Comparison of ENCODE assay signal across 1 cellular context in the genomic region with DNA sequence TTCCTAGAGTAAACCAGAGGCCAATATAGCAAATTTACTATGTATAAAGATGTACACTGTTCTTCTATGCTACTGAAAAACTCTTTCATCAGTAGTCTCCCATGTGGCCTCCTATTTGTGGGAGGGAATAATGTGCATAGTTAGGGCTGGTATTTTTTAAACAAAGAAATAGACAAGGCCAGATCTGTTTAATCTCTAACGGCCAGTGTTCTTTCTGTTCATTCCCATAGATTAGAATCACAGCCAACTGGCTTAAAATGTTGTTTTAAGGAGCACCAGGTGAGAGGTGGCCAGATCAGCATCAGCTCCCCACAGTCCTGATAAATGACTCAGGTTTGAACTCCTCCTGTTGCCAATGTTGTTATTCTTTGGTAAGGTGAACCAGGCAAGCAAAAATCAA.
TF ChIP-seq lines count a peak whose summit lies in the region.

No MANE protein-coding gene starts in this region.

TF ChIP-seq in SK-N-SH treated with all-trans-retinoic acid at 6 μM for 48 hours, 23 proteins besides CTCF, POLR2A, EP300 and RAD21 (continued from another document):
- TF ChIP-seq, protein P1, sequence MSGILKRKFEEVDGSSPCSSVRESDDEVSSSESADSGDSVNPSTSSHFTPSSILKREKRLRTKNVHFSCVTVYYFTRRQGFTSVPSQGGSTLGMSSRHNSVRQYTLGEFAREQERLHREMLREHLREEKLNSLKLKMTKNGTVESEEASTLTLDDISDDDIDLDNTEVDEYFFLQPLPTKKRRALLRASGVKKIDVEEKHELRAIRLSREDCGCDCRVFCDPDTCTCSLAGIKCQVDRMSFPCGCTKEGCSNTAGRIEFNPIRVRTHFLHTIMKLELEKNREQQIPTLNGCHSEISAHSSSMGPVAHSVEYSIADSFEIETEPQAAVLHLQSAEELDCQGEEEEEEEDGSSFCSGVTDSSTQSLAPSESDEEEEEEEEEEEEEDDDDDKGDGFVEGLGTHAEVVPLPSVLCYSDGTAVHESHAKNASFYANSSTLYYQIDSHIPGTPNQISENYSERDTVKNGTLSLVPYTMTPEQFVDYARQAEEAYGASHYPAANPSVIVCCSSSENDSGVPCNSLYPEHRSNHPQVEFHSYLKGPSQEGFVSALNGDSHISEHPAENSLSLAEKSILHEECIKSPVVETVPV (CRISPR knock-in tag; IDR thresholded peaks at IDR 0.05) = no peak
- TF ChIP-seq ZNF70 (CRISPR knock-in tag; IDR thresholded peaks at IDR 0.05) = no peak
- TF ChIP-seq, protein P2, sequence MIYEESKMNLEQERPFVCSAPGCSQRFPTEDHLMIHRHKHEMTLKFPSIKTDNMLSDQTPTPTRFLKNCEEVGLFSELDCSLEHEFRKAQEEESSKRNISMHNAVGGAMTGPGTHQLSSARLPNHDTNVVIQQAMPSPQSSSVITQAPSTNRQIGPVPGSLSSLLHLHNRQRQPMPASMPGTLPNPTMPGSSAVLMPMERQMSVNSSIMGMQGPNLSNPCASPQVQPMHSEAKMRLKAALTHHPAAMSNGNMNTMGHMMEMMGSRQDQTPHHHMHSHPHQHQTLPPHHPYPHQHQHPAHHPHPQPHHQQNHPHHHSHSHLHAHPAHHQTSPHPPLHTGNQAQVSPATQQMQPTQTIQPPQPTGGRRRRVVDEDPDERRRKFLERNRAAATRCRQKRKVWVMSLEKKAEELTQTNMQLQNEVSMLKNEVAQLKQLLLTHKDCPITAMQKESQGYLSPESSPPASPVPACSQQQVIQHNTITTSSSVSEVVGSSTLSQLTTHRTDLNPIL (CRISPR knock-in tag; IDR thresholded peaks at IDR 0.05; ENCODE audit: low read depth) = no peak
- TF ChIP-seq, protein P3, sequence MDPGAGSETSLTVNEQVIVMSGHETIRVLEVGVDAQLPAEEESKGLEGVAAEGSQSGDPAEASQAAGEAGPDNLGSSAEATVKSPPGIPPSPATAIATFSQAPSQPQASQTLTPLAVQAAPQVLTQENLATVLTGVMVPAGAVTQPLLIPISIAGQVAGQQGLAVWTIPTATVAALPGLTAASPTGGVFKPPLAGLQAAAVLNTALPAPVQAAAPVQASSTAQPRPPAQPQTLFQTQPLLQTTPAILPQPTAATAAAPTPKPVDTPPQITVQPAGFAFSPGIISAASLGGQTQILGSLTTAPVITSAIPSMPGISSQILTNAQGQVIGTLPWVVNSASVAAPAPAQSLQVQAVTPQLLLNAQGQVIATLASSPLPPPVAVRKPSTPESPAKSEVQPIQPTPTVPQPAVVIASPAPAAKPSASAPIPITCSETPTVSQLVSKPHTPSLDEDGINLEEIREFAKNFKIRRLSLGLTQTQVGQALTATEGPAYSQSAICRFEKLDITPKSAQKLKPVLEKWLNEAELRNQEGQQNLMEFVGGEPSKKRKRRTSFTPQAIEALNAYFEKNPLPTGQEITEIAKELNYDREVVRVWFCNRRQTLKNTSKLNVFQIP (CRISPR knock-in tag; IDR thresholded peaks at IDR 0.05; ENCODE audit: borderline replicate concordance, low read depth) = no peak
- TF ChIP-seq ESRRG (CRISPR knock-in tag; IDR thresholded peaks at IDR 0.05) = no peak
- TF ChIP-seq SNAI2 (CRISPR knock-in tag; IDR thresholded peaks at IDR 0.05) = no peak
- no peak for TF ChIP-seq ARNTL (CRISPR knock-in tag; IDR thresholded peaks at IDR 0.05; ENCODE audit: borderline replicate concordance, low read depth)
- no peak for TF ChIP-seq ZFP3 (CRISPR knock-in tag; IDR thresholded peaks at IDR 0.05)
- TF ChIP-seq PPARA (CRISPR knock-in tag; IDR thresholded peaks at IDR 0.05; ENCODE audit: borderline replicate concordance) = no peak
- TF ChIP-seq ISL1 (CRISPR knock-in tag; IDR thresholded peaks at IDR 0.05) = no peak
- TF ChIP-seq ZC3H10 (CRISPR knock-in tag; IDR thresholded peaks at IDR 0.05) = no peak
- no peak for TF ChIP-seq RARB (CRISPR knock-in tag; IDR thresholded peaks at IDR 0.05)
- no peak for TF ChIP-seq BACH2 (CRISPR knock-in tag; IDR thresholded peaks at IDR 0.05; ENCODE audit: borderline replicate concordance)
